Comparison of ENCODE assay signal across 2 cellular contexts in the genomic region with DNA sequence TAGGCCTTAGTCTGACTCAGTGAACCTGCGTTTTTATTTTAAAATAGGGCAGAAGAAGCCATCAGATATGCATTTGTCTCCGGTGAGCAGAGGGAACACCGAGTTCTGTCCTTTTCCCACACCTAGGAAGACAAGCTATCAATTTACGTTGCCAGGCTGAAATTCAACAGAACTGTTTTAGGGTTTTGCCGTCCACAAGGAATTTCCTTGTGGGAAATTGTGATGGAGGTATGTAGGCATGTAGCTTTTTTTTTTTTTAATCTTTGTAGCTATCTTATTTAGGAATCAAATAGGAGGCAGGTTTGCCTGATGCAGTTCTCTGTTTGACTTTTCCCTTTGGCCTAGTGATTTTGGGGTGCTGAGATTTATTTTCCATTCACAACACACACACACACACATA.
TF ChIP-seq lines count a peak whose summit lies in the region.

No MANE protein-coding gene starts in this region.

TF ChIP-seq in SK-N-SH, 30 proteins besides CTCF, POLR2A, EP300 and RAD21 (continued from another document):
- TF ChIP-seq, protein P1, sequence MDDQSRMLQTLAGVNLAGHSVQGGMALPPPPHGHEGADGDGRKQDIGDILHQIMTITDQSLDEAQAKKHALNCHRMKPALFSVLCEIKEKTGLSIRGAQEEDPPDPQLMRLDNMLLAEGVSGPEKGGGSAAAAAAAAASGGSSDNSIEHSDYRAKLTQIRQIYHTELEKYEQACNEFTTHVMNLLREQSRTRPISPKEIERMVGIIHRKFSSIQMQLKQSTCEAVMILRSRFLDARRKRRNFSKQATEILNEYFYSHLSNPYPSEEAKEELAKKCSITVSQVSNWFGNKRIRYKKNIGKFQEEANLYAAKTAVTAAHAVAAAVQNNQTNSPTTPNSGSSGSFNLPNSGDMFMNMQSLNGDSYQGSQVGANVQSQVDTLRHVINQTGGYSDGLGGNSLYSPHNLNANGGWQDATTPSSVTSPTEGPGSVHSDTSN (IDR thresholded peaks at IDR 0.05), result peak; percentile 55; the same call in 1 of the 2 replicates
- TF ChIP-seq FOSL2 (IDR thresholded peaks at IDR 0.05; ENCODE audit: borderline replicate concordance, low read depth), result no peak
- TF ChIP-seq, protein P2, sequence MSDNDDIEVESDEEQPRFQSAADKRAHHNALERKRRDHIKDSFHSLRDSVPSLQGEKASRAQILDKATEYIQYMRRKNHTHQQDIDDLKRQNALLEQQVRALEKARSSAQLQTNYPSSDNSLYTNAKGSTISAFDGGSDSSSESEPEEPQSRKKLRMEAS (IDR thresholded peaks at IDR 0.05; ENCODE audit: low read depth), result no peak
- TF ChIP-seq FOXM1 (IDR thresholded peaks at IDR 0.05; ENCODE audit: low read depth), result no peak
- TF ChIP-seq, protein P3, sequence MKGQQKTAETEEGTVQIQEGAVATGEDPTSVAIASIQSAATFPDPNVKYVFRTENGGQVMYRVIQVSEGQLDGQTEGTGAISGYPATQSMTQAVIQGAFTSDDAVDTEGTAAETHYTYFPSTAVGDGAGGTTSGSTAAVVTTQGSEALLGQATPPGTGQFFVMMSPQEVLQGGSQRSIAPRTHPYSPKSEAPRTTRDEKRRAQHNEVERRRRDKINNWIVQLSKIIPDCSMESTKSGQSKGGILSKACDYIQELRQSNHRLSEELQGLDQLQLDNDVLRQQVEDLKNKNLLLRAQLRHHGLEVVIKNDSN (IDR thresholded peaks at IDR 0.05; ENCODE audit: borderline replicate concordance, low read depth), result no peak
- no peak for TF ChIP-seq RFX5 (IDR thresholded peaks at IDR 0.05; ENCODE audit: low read length)
- no peak for TF ChIP-seq FOXJ3 (CRISPR knock-in tag; IDR thresholded peaks at IDR 0.05)
- TF ChIP-seq TEAD4 (IDR thresholded peaks at IDR 0.05; ENCODE audit: borderline replicate concordance, insufficient read depth), result 0 out of 2 replicates have a peak, but pooled peaks have one; percentile 30
TF ChIP-seq in SK-N-SH: peak in this region for 4.

TF ChIP-seq in SK-N-SH treated with all-trans-retinoic acid at 6 μM for 48 hours, 23 proteins besides CTCF, POLR2A, EP300 and RAD21:
- TF ChIP-seq, protein P4, sequence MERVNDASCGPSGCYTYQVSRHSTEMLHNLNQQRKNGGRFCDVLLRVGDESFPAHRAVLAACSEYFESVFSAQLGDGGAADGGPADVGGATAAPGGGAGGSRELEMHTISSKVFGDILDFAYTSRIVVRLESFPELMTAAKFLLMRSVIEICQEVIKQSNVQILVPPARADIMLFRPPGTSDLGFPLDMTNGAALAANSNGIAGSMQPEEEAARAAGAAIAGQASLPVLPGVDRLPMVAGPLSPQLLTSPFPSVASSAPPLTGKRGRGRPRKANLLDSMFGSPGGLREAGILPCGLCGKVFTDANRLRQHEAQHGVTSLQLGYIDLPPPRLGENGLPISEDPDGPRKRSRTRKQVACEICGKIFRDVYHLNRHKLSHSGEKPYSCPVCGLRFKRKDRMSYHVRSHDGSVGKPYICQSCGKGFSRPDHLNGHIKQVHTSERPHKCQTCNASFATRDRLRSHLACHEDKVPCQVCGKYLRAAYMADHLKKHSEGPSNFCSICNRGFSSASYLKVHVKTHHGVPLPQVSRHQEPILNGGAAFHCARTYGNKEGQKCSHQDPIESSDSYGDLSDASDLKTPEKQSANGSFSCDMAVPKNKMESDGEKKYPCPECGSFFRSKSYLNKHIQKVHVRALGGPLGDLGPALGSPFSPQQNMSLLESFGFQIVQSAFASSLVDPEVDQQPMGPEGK (CRISPR knock-in tag; IDR thresholded peaks at IDR 0.05; ENCODE audit: borderline replicate concordance), result no peak
- TF ChIP-seq ZFP30 (CRISPR knock-in tag; IDR thresholded peaks at IDR 0.05), result no peak
- TF ChIP-seq TOX (CRISPR knock-in tag; IDR thresholded peaks at IDR 0.05; ENCODE audit: borderline replicate concordance), result no peak
- no peak for TF ChIP-seq RARB (CRISPR knock-in tag; IDR thresholded peaks at IDR 0.05)
- no peak for TF ChIP-seq TCF4 (CRISPR knock-in tag; IDR thresholded peaks at IDR 0.05; ENCODE audit: borderline replicate concordance)
- TF ChIP-seq SNAI2 (CRISPR knock-in tag; IDR thresholded peaks at IDR 0.05), result no peak
- no peak for TF ChIP-seq ZNF565 (CRISPR knock-in tag; conservative IDR thresholded peaks at IDR 0.05; ENCODE audit: low read depth)
- no peak for TF ChIP-seq ESRRG (CRISPR knock-in tag; IDR thresholded peaks at IDR 0.05)
- no peak for TF ChIP-seq ZNF70 (CRISPR knock-in tag; IDR thresholded peaks at IDR 0.05)
- no peak for TF ChIP-seq OSR1 (CRISPR knock-in tag; IDR thresholded peaks at IDR 0.05)
- TF ChIP-seq GLIS3 (CRISPR knock-in tag; IDR thresholded peaks at IDR 0.05), result no peak
- TF ChIP-seq, protein P5, sequence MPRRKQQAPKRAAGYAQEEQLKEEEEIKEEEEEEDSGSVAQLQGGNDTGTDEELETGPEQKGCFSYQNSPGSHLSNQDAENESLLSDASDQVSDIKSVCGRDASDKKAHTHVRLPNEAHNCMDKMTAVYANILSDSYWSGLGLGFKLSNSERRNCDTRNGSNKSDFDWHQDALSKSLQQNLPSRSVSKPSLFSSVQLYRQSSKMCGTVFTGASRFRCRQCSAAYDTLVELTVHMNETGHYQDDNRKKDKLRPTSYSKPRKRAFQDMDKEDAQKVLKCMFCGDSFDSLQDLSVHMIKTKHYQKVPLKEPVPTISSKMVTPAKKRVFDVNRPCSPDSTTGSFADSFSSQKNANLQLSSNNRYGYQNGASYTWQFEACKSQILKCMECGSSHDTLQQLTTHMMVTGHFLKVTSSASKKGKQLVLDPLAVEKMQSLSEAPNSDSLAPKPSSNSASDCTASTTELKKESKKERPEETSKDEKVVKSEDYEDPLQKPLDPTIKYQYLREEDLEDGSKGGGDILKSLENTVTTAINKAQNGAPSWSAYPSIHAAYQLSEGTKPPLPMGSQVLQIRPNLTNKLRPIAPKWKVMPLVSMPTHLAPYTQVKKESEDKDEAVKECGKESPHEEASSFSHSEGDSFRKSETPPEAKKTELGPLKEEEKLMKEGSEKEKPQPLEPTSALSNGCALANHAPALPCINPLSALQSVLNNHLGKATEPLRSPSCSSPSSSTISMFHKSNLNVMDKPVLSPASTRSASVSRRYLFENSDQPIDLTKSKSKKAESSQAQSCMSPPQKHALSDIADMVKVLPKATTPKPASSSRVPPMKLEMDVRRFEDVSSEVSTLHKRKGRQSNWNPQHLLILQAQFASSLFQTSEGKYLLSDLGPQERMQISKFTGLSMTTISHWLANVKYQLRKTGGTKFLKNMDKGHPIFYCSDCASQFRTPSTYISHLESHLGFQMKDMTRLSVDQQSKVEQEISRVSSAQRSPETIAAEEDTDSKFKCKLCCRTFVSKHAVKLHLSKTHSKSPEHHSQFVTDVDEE (CRISPR knock-in tag; IDR thresholded peaks at IDR 0.05), result no peak
- no peak for TF ChIP-seq BACH2 (CRISPR knock-in tag; IDR thresholded peaks at IDR 0.05; ENCODE audit: borderline replicate concordance)
- TF ChIP-seq ZNF8 (CRISPR knock-in tag; IDR thresholded peaks at IDR 0.05), result no peak
- no peak for TF ChIP-seq ISL1 (CRISPR knock-in tag; IDR thresholded peaks at IDR 0.05)
- TF ChIP-seq PPARA (CRISPR knock-in tag; IDR thresholded peaks at IDR 0.05; ENCODE audit: borderline replicate concordance), result no peak
- TF ChIP-seq, protein P6, sequence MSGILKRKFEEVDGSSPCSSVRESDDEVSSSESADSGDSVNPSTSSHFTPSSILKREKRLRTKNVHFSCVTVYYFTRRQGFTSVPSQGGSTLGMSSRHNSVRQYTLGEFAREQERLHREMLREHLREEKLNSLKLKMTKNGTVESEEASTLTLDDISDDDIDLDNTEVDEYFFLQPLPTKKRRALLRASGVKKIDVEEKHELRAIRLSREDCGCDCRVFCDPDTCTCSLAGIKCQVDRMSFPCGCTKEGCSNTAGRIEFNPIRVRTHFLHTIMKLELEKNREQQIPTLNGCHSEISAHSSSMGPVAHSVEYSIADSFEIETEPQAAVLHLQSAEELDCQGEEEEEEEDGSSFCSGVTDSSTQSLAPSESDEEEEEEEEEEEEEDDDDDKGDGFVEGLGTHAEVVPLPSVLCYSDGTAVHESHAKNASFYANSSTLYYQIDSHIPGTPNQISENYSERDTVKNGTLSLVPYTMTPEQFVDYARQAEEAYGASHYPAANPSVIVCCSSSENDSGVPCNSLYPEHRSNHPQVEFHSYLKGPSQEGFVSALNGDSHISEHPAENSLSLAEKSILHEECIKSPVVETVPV (CRISPR knock-in tag; IDR thresholded peaks at IDR 0.05), result no peak
- no peak for TF ChIP-seq ARNTL (CRISPR knock-in tag; IDR thresholded peaks at IDR 0.05; ENCODE audit: borderline replicate concordance, low read depth)
TF ChIP-seq in SK-N-SH treated with all-trans-retinoic acid at 6 μM for 48 hours: peak in this region for 0.
